8 cellular contexts compared by ENCODE assay signal in the genomic region with DNA sequence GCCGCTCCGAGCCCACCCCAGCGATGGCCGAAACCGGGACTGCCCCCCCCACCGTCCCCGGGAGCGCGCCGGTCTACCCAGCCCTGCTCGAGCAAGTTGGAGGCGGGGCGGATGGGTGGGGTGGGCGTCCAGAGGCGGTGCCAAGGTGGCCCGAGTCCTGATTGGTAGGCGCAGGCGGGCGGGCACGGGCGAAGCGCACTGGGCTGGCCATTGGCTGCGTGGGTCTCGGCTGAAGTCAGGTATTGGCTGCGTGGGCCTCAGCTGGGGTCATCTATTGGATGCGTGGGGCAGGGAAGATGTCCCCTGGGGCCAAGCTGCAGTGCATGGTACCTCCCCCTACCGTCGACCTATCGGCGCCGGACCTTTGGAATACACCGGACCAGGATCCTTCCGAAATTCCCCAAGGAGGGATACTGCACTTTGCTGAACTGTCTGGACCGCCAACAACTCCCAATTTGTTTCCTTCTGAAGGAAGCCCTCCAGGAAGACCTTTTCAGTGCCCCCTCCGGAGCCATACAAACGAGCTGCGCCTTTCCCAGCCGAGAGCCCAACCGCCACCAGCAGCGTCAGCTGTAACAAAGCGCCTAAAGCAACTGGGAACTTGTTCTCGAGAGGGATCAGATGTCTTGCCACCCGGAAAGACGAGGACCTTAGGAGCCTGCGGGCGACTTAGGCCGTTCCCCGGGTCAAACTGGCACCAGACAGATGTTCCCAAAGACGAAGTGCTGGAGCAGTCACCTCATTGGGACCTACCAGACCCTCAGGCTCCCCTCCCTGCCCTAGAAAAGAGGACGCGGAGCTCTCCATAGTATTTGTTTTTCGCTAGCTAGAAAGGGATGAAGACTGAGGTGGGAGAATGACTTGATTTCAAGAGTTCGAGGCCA. TPM values are rescaled to one million over a fixed set of nuclear protein-coding genes. Genes with fewer than 3 reads are reported as not detected.
DNase-seq lines count a peak whose midpoint lies in the region; ATAC-seq, FAIRE-seq and TF ChIP-seq lines count a peak whose summit lies in the region.

A gene with protein sequence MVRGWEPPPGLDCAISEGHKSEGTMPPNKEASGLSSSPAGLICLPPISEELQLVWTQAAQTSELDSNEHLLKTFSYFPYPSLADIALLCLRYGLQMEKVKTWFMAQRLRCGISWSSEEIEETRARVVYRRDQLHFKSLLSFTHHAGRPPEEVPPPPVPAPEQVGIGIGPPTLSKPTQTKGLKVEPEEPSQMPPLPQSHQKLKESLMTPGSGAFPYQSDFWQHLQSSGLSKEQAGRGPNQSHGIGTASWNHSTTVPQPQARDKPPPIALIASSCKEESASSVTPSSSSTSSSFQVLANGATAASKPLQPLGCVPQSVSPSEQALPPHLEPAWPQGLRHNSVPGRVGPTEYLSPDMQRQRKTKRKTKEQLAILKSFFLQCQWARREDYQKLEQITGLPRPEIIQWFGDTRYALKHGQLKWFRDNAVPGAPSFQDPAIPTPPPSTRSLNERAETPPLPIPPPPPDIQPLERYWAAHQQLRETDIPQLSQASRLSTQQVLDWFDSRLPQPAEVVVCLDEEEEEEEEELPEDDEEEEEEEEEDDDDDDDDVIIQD (minus strand): TSS at position 113 of the 884 bp plus-strand sequence. CDS start 180 bp downstream, outside the sequence.

- peaks cover 40% of the 10 kb centered on the region for H3K79me2 ChIP-seq in keratinocyte (ENCODE audit: control insufficient read depth, insufficient read depth, low read length)

- no peaks in the 10 kb centered on the region for H3K27me3 ChIP-seq in keratinocyte (ENCODE audit: control insufficient read depth, extremely low read depth, insufficient read depth, low read length)

- peak within 1 kb of the TSS; percentile 94 for H3K4me2 ChIP-seq in keratinocyte (ENCODE audit: control insufficient read depth, extremely low read depth, insufficient read depth, low read depth, low read length)

- peak within 1 kb of the TSS; percentile 91 for H2AFZ ChIP-seq in keratinocyte (ENCODE audit: control insufficient read depth, low read length)

- peaks cover 8% of the 10 kb centered on the region for H3K36me3 Mint-ChIP-seq in central memory CD8-positive, alpha-beta T cell (ENCODE audit: insufficient read depth)

- FAIRE-seq in keratinocyte (lab: Jason Lieb, UNC): peak; percentile 69

- no peak for TF ChIP-seq CTCF in AG09309 (IDR thresholded peaks at IDR 0.05; ENCODE audit: control insufficient read depth, insufficient read depth, low read depth, low read length, missing control alignments)
- peak in 1 of 3 experiments; percentile 4 for TF ChIP-seq CTCF in keratinocyte (optimal IDR thresholded peaks at IDR 0.05 in 1 of 3, IDR thresholded peaks at IDR 0.05 in 1 of 3, conservative IDR thresholded peaks at IDR 0.05 in 1 of 3; ENCODE audit: extremely low read depth in 1 of 3, insufficient read depth in 2 of 3, low read length in 3 of 3)

- peaks cover 14% of the 10 kb centered on the region for H3K4me1 ChIP-seq in keratinocyte (ENCODE audit: control insufficient read depth, extremely low read depth, insufficient read depth, low read length)

- peak within 1 kb of the TSS; percentile 87 for H3K27ac Mint-ChIP-seq in central memory CD8-positive, alpha-beta T cell (ENCODE audit: low read depth)

- DNase-seq in AG09309 (ENCODE audit: low read depth): peak; percentile 93
- DNase-seq in NCI-H345 treated with DMSO at 0.1 percent for 48 hours (lab: John Stamatoyannopoulos, UW; ENCODE audit: unreplicated experiment): peak; percentile 95
- peak; percentile 95 to 97 (median 96) for DNase-seq in activated CD4-positive, CD25-positive, alpha-beta regulatory T cell (lab: John Stamatoyannopoulos, UW)
- DNase-seq in central memory CD8-positive, alpha-beta T cell (ENCODE audit: low spot score in 2 of 2): peak; percentile 94 to 95
- DNase-seq in keratinocyte (ENCODE audit: low read depth, low spot score): peak; percentile 86
- DNase-seq in stimulated activated CD4-positive, alpha-beta T cell treated with anti-CD3 and anti-CD28 coated beads, Interleukin-15, amount 100 ng/mL, for 1 hour (ENCODE audit: low read depth in 1 of 2, low spot score in 1 of 2): peak; percentile 93 to 97

- ATAC-seq in GM19023 (IDR thresholded peaks at IDR 0.05; ENCODE audit: unreplicated experiment) (peak; percentile 99), HG03280 (IDR thresholded peaks at IDR 0.05; ENCODE audit: unreplicated experiment) (peak; percentile 99)
- peak; percentile 98 for ATAC-seq in central memory CD8-positive, alpha-beta T cell (replicated peaks; ENCODE audit: extremely low read depth, poor library complexity, severe bottlenecking)

- peak within 1 kb of the TSS; percentile 94 for H3K9ac ChIP-seq in keratinocyte (ENCODE audit: control insufficient read depth, extremely low read depth, insufficient read depth, low read length)

- no peaks in the 10 kb centered on the region for H3K27me3 Mint-ChIP-seq in central memory CD8-positive, alpha-beta T cell

- H3K4me3 Mint-ChIP-seq in central memory CD8-positive, alpha-beta T cell: peak within 1 kb of the TSS; percentile 90

- H3K9me3 Mint-ChIP-seq in central memory CD8-positive, alpha-beta T cell: no peaks in the 10 kb centered on the region

- no peaks in the 10 kb centered on the region for H4K20me1 ChIP-seq in keratinocyte (ENCODE audit: control insufficient read depth, extremely low read depth, insufficient read depth, low read length)

- peak within 1 kb of the TSS; percentile 87 for H3K4me3 ChIP-seq in AG09309 (ENCODE audit: control insufficient read depth, low read depth, low read length)
- peak within 1 kb of the TSS; percentile 84 to 97 (median 96) for H3K4me3 ChIP-seq in keratinocyte (ENCODE audit: control insufficient read depth in 2 of 3, extremely low read depth in 1 of 3, insufficient read depth in 2 of 3, low read depth in 1 of 3, low read length in 3 of 3)

- no peaks in the 10 kb centered on the region for H3K9me1 ChIP-seq in keratinocyte (ENCODE audit: control insufficient read depth, extremely low read depth, insufficient read depth, low read length)

- H3K9me3 ChIP-seq in keratinocyte (ENCODE audit: control insufficient read depth, low read depth, low read length): no peaks in the 10 kb centered on the region

- dilution Hi-C loops in keratinocyte (cut with MboI; ENCODE audit: extremely low pct_ligation_motif_present, low sequenced_read_pairs): no loop called here

- peak within 1 kb of the TSS; percentile 95 for H3K27ac ChIP-seq in keratinocyte (ENCODE audit: control insufficient read depth, insufficient read depth, low read length)

- peaks cover 5 to 7% of the 10 kb centered on the region in 2 experiments for H3K36me3 ChIP-seq in keratinocyte (ENCODE audit: control insufficient read depth in 2 of 2, extremely low read depth in 1 of 2, insufficient read depth in 2 of 2, low read length in 2 of 2)

- peaks cover 15% of the 10 kb centered on the region for H3K4me1 Mint-ChIP-seq in central memory CD8-positive, alpha-beta T cell

RNA-seq across cellular contexts. Expression of the gene that starts here (rescaled TPM):
- polyA plus RNA-seq in keratinocyte: 31.9 to 39.1 TPM (median 34.1 TPM) in 3 replicates
- polyA plus RNA-seq in keratinocyte (2011; ENCODE audit: low read depth): 3.4 TPM
- 38.0 and 42.0 TPM in 2 replicates for polyA plus RNA-seq in keratinocyte (2011; cell fraction: cytosol; rRNA removed)
- polyA plus RNA-seq in keratinocyte (2011; cell fraction: nucleus; rRNA removed): 51.0 and 59.6 TPM in 2 replicates
- 8.5 and 18.4 TPM in 2 replicates for polyA plus RNA-seq in keratinocyte (2012; ENCODE audit: low replicate concordance)
- polyA minus RNA-seq in keratinocyte: 49.8 to 80.6 TPM (median 62.1 TPM) in 3 replicates
- 33.6 TPM for polyA minus RNA-seq in keratinocyte (2011; cell fraction: cytosol; rRNA and poly(A)+ RNA removed)
- 16.6 and 25.3 TPM in 2 replicates for polyA minus RNA-seq in keratinocyte (2011; cell fraction: nucleus; rRNA and poly(A)+ RNA removed)

Comparison
In these comparisons a context has a peak if more than half of its experiments do, and no peak if none do; other contexts are left out.
1. Peak in every context shown above with its lines: DNase-seq, ATAC-seq, H3K4me3 ChIP-seq and H3K27ac ChIP-seq.